14 cellular contexts compared by ENCODE assay signal in genomic region chr20:59676126-59676876, GRCh38.
"Had no signal": no experiment of that assay in that cellular context is flagged by ENCODE, and none has a peak within 500 bp of the region (broad histone marks: within the 10 kb centered on the region; RNA-seq: fewer than 3 reads in every experiment).

No MANE protein-coding gene starts in this region.

- H3K4me1 Mint-ChIP-seq: activated CD4-positive, alpha-beta T cell treated with anti-CD3 and anti-CD28 coated beads for 36 hours; immature natural killer cell; nephron progenitor cell had no signal

- H3K36me3 Mint-ChIP-seq: immature natural killer cell had no signal

- H3K27ac ChIP-seq: esophagus squamous epithelium, thoracic aorta, VCaP had no signal

- DNase-seq: activated CD4-positive, alpha-beta T cell treated with anti-CD3 and anti-CD28 coated beads for 36 hours; activated CD8-positive, alpha-beta T cell treated with anti-CD3 and anti-CD28 coated beads, Interleukin-2, amount 10 ng/mL, durations not matched to agents 7 days and 5 days; activated naive CD4-positive, alpha-beta T cell treated with anti-CD3 and anti-CD28 coated beads for 36 hours; central memory CD4-positive, alpha-beta T cell; esophagus squamous epithelium; foreskin fibroblast; immature natural killer cell; left colon; mesenchymal stem cell; nephron progenitor cell; stimulated activated CD4-positive, alpha-beta T cell treated with anti-CD3 and anti-CD28 coated beads, Interleukin-4, amount 100 ng/mL, for 1 hour had no signal

- H3K4me3 Mint-ChIP-seq: activated CD4-positive, alpha-beta T cell treated with anti-CD3 and anti-CD28 coated beads for 36 hours; activated CD8-positive, alpha-beta T cell treated with anti-CD3 and anti-CD28 coated beads, Interleukin-2, amount 10 ng/mL, durations not matched to agents 7 days and 5 days; activated naive CD4-positive, alpha-beta T cell treated with anti-CD3 and anti-CD28 coated beads for 36 hours; immature natural killer cell; nephron progenitor cell; stimulated activated naive CD8-positive, alpha-beta T cell treated with anti-CD3 and anti-CD28 coated beads, Interleukin-15, Interleukin-2, amounts not matched to agents 100 ng/mL and 50 ng/mL, for 24 hours had no signal

- H3K9me3 Mint-ChIP-seq: activated naive CD4-positive, alpha-beta T cell treated with anti-CD3 and anti-CD28 coated beads for 36 hours; immature natural killer cell; stimulated activated naive CD8-positive, alpha-beta T cell treated with anti-CD3 and anti-CD28 coated beads, Interleukin-15, Interleukin-2, amounts not matched to agents 100 ng/mL and 50 ng/mL, for 24 hours had no signal

- H3K27ac Mint-ChIP-seq: activated CD4-positive, alpha-beta T cell treated with anti-CD3 and anti-CD28 coated beads for 36 hours; activated CD8-positive, alpha-beta T cell treated with anti-CD3 and anti-CD28 coated beads, Interleukin-2, amount 10 ng/mL, durations not matched to agents 7 days and 5 days; activated naive CD4-positive, alpha-beta T cell treated with anti-CD3 and anti-CD28 coated beads for 36 hours; immature natural killer cell; nephron progenitor cell; stimulated activated naive CD8-positive, alpha-beta T cell treated with anti-CD3 and anti-CD28 coated beads, Interleukin-15, Interleukin-2, amounts not matched to agents 100 ng/mL and 50 ng/mL, for 24 hours had no signal
